Comparison of ENCODE assay signal across 31 cellular contexts in the genomic region with DNA sequence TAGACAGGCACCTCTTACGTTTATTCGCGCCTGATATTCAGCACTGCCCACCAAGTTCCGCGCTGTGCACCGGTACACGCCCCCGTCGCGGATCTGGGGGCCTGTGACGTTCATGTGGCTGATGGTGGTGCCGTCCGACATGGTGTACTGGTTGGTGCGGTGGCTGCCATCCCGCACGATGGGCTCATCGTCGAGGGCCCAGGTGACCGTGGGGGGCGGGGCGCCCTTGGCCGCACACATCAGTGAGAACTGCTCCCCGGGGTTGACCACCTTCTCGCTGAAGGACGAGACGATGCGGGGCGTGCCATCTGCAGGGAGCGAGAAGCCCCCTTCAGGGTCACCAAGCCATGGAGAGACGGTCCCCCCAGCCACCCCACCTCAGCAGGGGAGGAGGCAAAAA.
"Had no signal": no experiment of that assay in that cellular context is flagged by ENCODE, and none has a peak within 500 bp of the region (broad histone marks: within the 10 kb centered on the region; RNA-seq: fewer than 3 reads in every experiment).

No MANE protein-coding gene starts in this region.

- H2AFZ ChIP-seq: parathyroid adenoma had no signal

- H3K36me3 ChIP-seq: ovary, right lobe of liver, suprapubic skin, tibial artery, transverse colon, upper lobe of left lung, vagina had no signal

- H3K9ac ChIP-seq: parathyroid adenoma had no signal

- H3K27me3 ChIP-seq: ovary, right lobe of liver, sigmoid colon, suprapubic skin, testis, transverse colon, upper lobe of left lung, vagina had no signal

- H3K9me3 Mint-ChIP-seq: naive thymus-derived CD4-positive, alpha-beta T cell; natural killer cell; nephron progenitor cell; neural crest cell; stimulated activated memory B cell treated with anti-CD40 and anti-IgM and Interleukin-4, amounts not matched to agents 10 μg/mL and 1 μg/mL and 100 μg/mL, for 72 hours; stimulated activated naive CD8-positive, alpha-beta T cell treated with anti-CD3 and anti-CD28 coated beads, Interleukin-15, amount 100 ng/mL, for 72 hours had no signal

- H3K4me3 ChIP-seq: ovary, psoas muscle, right lobe of liver, sigmoid colon, suprapubic skin, testis, tibial artery, transverse colon, upper lobe of left lung, vagina had no signal

- H3K79me2 ChIP-seq: parathyroid adenoma had no signal

- H3K36me3 Mint-ChIP-seq: naive thymus-derived CD4-positive, alpha-beta T cell; natural killer cell; stimulated activated memory B cell treated with anti-CD40 and anti-IgM and Interleukin-4, amounts not matched to agents 10 μg/mL and 1 μg/mL and 100 μg/mL, for 72 hours had no signal

- FAIRE-seq: small intestine, urothelium cell line had no signal

- H3K4me3 Mint-ChIP-seq: naive thymus-derived CD4-positive, alpha-beta T cell; natural killer cell; nephron progenitor cell; neural crest cell; stimulated activated memory B cell treated with anti-CD40 and anti-IgM and Interleukin-4, amounts not matched to agents 10 μg/mL and 1 μg/mL and 100 μg/mL, for 72 hours; stimulated activated naive CD8-positive, alpha-beta T cell treated with anti-CD3 and anti-CD28 coated beads, Interleukin-15, amount 100 ng/mL, for 72 hours had no signal

- H3K27me3 Mint-ChIP-seq: stimulated activated naive CD8-positive, alpha-beta T cell treated with anti-CD3 and anti-CD28 coated beads, Interleukin-15, amount 100 ng/mL, for 72 hours had no signal

- H3K4me1 ChIP-seq: parathyroid adenoma, psoas muscle, right lobe of liver, sigmoid colon, suprapubic skin, tibial artery, transverse colon, vagina had no signal

- H3K9me3 ChIP-seq: ovary, psoas muscle, right lobe of liver, sigmoid colon, suprapubic skin, testis, tibial artery, transverse colon, upper lobe of left lung, vagina had no signal

- H3K27ac Mint-ChIP-seq: naive thymus-derived CD4-positive, alpha-beta T cell; natural killer cell; nephron progenitor cell; progenitor cell of endocrine pancreas; stimulated activated memory B cell treated with anti-CD40 and anti-IgM and Interleukin-4, amounts not matched to agents 10 μg/mL and 1 μg/mL and 100 μg/mL, for 72 hours had no signal

- DNase-seq: naive thymus-derived CD4-positive, alpha-beta T cell; natural killer cell; occipital lobe; ovary; posterior cingulate gyrus; psoas muscle; right cardiac atrium; right lobe of liver; sigmoid colon; stimulated activated CD4-positive, alpha-beta T cell treated with anti-CD3 and anti-CD28 coated beads, Interleukin-15, amount 100 ng/mL, for 24 hours; stimulated activated CD4-positive, alpha-beta T cell treated with anti-CD3 and anti-CD28 coated beads, Interleukin-2, amount 100 ng/mL, for 24 hours; stimulated activated CD4-positive, alpha-beta T cell treated with anti-CD3 and anti-CD28 coated beads, Interleukin-2, amount 100 ng/mL, for 48 hours; stimulated activated CD4-positive, alpha-beta T cell treated with anti-CD3 and anti-CD28 coated beads, Interleukin-4, amount 100 ng/mL, for 4 hours; stimulated activated CD8-positive, alpha-beta memory T cell treated with anti-CD3 and anti-CD28 coated beads, Interleukin-4, amount 100 ng/mL, for 48 hours; stimulated activated naive CD4-positive, alpha-beta T cell; stimulated activated naive CD8-positive, alpha-beta T cell treated with anti-CD3 and anti-CD28 coated beads, Interleukin-15, amount 100 ng/mL, for 72 hours; stimulated activated naive CD8-positive, alpha-beta T cell treated with anti-CD3 and anti-CD28 coated beads, Interleukin-15, Interleukin-2, amounts not matched to agents 100 U/mL and 50 U/mL, for 24 hours; substantia nigra; tibial artery; transverse colon had no signal

- H3K4me1 Mint-ChIP-seq: naive thymus-derived CD4-positive, alpha-beta T cell; natural killer cell; stimulated activated memory B cell treated with anti-CD40 and anti-IgM and Interleukin-4, amounts not matched to agents 10 μg/mL and 1 μg/mL and 100 μg/mL, for 72 hours; stimulated activated naive CD8-positive, alpha-beta T cell treated with anti-CD3 and anti-CD28 coated beads, Interleukin-15, amount 100 ng/mL, for 72 hours had no signal

- H3K27ac ChIP-seq: ovary, parathyroid adenoma, psoas muscle, right lobe of liver, sigmoid colon, suprapubic skin, testis, tibial artery, transverse colon, upper lobe of left lung, vagina had no signal
